Comparison of ENCODE assay signal across 8 cellular contexts in genomic region chr17:81509687-81510523, GRCh38. TPM values are rescaled to one million over a fixed set of nuclear protein-coding genes. Genes with fewer than 3 reads are reported as not detected.
DNase-seq lines count a peak whose midpoint lies in the region; ATAC-seq and TF ChIP-seq lines count a peak whose summit lies in the region.

No MANE protein-coding gene starts in this region.

- no peak overlapping the region for H3K27ac ChIP-seq in PC-3 (ENCODE audit: low read length)
- peak overlapping the region; percentile 50 to 97 for H3K27ac ChIP-seq in uterus

- H3K9ac ChIP-seq in PC-3 (ENCODE audit: low read length): peak overlapping the region; percentile 91

- TF ChIP-seq CTCF in PC-3 (conservative IDR thresholded peaks at IDR 0.05; ENCODE audit: low read depth, low read length): no peak
- no peak for TF ChIP-seq CTCF in cardiac fibroblast (IDR thresholded peaks at IDR 0.05; ENCODE audit: low read depth, low read length)
- TF ChIP-seq CTCF in uterus (IDR thresholded peaks at IDR 0.05): no peak

- peaks cover 52% of the 10 kb centered on the region for H3K79me2 ChIP-seq in PC-3 (ENCODE audit: low read length)

- H3K36me3 ChIP-seq in PC-3 (ENCODE audit: low read depth, low read length) (peaks cover 29% of the 10 kb centered on the region), uterus (no peaks in the 10 kb centered on the region)

- POLR2A ChIA-PET in PC-3 (lab: Charles Lee; ENCODE audit: unreplicated experiment): interaction anchor here (0.6 to 0.8 kb wide), 2 partner anchors 63 to 202 kb away, joined by 4 to 8 read pairs; partner anchors contain the start of gene SLC25A10

- DNase-seq in ELR (ENCODE audit: low read depth) (peak; percentile 57), PC-3 (no peak), cardiac fibroblast (ENCODE audit: low read depth in 2 of 2) (peak in 1 of 2 donors; percentile 46), uterus (no peak), NCI-H1694 treated with DMSO at 0.1 percent for 48 hours (lab: John Stamatoyannopoulos, UW) (no peak), occipital lobe (lab: John Stamatoyannopoulos, UW) (no peak)

- H3K9me2 ChIP-seq in PC-3 (replicated peaks; ENCODE audit: low read length): no peaks in the 10 kb centered on the region

- CTCF ChIA-PET in PC-3 (lab: Charles Lee): no interaction called here

- BruUV-seq in PC-3 (replicated peaks; lab: Mats Ljungman, UMichigan): no TSS peak

- H3K4me1 ChIP-seq in PC-3 (ENCODE audit: insufficient read depth, low read length) (peaks cover 20% of the 10 kb centered on the region), mononuclear cell (ENCODE audit: insufficient read depth, low read length) (peaks cover 43% of the 10 kb centered on the region), uterus (no peaks in the 10 kb centered on the region)

- H3K4me3 ChIP-seq in PC-3 (ENCODE audit: low read length) (peak overlapping the region; percentile 99), cardiac fibroblast (replicated peaks in 1 of 2; ENCODE audit: low read depth in 2 of 2, low read length in 2 of 2) (peak overlapping the region; percentile 86 to 91), mononuclear cell (ENCODE audit: low read length) (peak overlapping the region; percentile 77), uterus (peak overlapping the region; percentile 77 to 98)

- TF ChIP-seq POLR2A in uterus (IDR thresholded peaks at IDR 0.05): no peak

- ATAC-seq in PC-3 (no peak), HG03025 (IDR thresholded peaks at IDR 0.05; ENCODE audit: low FRiP score, unreplicated experiment) (no peak)

- H2AFZ ChIP-seq in PC-3 (ENCODE audit: low read length): no peak overlapping the region

- no peaks in the 10 kb centered on the region for H3K9me3 ChIP-seq in PC-3 (ENCODE audit: low read length)
- no peaks in the 10 kb centered on the region for H3K9me3 ChIP-seq in mononuclear cell (ENCODE audit: low read depth, low read length)
- H3K9me3 ChIP-seq in uterus: no peaks in the 10 kb centered on the region

- peaks cover 22% of the 10 kb centered on the region for H3F3A ChIP-seq in PC-3 (ENCODE audit: low read length, unreplicated experiment)

- no peaks in the 10 kb centered on the region for H3K27me3 ChIP-seq in PC-3 (ENCODE audit: low read length)
- H3K27me3 ChIP-seq in mononuclear cell (ENCODE audit: insufficient read depth, low read length): no peaks in the 10 kb centered on the region
- no peaks in the 10 kb centered on the region for H3K27me3 ChIP-seq in uterus

- intact Hi-C loops in PC-3 (cut with micrococcal nuclease): loop anchor here (10.0 kb wide), 1 partner anchor 115 kb away; the partner anchor contains the start of gene BAHCC1
- intact Hi-C loops in uterus (cut with DNase I; ENCODE audit: low total_unique reads): loop anchor here (5.0 kb wide), 1 partner anchor 113 kb away; the partner anchor contains the start of gene BAHCC1

- peaks cover 39% of the 10 kb centered on the region for H4K20me1 ChIP-seq in PC-3 (ENCODE audit: low read length)

- H3K4me2 ChIP-seq in PC-3 (ENCODE audit: low read length): peak overlapping the region; percentile 88

RNA-seq across cellular contexts. Expression of gene ACTG1, which starts 2.7 kb away (rescaled TPM):
- total RNA-seq in PC-3 (2014; rRNA removed) (4,503 and 4,798 TPM in 2 replicates), mononuclear cell (2,327 TPM), uterus (1,000 to 10,000 TPM; 1,023 to 5,472 (median 2,159) TPM), occipital lobe (3,469 TPM)

RNA-seq across cellular contexts. Expression of gene FSCN2, which starts 18.3 kb away (rescaled TPM):
- total RNA-seq in PC-3 (2014; rRNA removed) (0.87 and 2.4 TPM in 2 replicates), mononuclear cell (0.52 TPM), uterus (1 to 10 TPM in 2 of 4 donors, not detected in 2; 5.0 to 7.4 TPM), occipital lobe (5.6 TPM)

RNA-seq across cellular contexts. Expression of gene FAAP100, which starts 42.2 kb away (rescaled TPM):
- total RNA-seq in PC-3 (2014; rRNA removed): 23.3 and 34.6 TPM in 2 replicates
- total RNA-seq in mononuclear cell: 13.5 TPM
- 10 to 100 TPM in 2 of 4 donors, 1 to 10 TPM in 2; 3.5 to 31.2 (median 17.3) TPM for total RNA-seq in uterus
- total RNA-seq in occipital lobe: 24.2 TPM
